In genomic region chr3:5426094-5426883, GRCh38 we compare ENCODE assay signal across 1 cellular context.
TF ChIP-seq lines count a peak whose summit lies in the region.

No MANE protein-coding gene starts in this region.

TF ChIP-seq in HepG2, 621 proteins besides CTCF, POLR2A, EP300 and RAD21 (continued from another document):
- TF ChIP-seq ZBTB10 (CRISPR knock-in tag; IDR thresholded peaks at IDR 0.05; ENCODE audit: borderline replicate concordance): no peak
- TF ChIP-seq ZNF292 (CRISPR knock-in tag; IDR thresholded peaks at IDR 0.05; ENCODE audit: borderline replicate concordance, low read depth): no peak
- TF ChIP-seq EZH2 (conservative IDR thresholded peaks at IDR 0.05; ENCODE audit: low read depth, low read length): no peak
- no peak for TF ChIP-seq ZHX1 (CRISPR knock-in tag; IDR thresholded peaks at IDR 0.05; ENCODE audit: low read depth)
- no peak for TF ChIP-seq NFE2L2 (IDR thresholded peaks at IDR 0.05; ENCODE audit: low read length)
- TF ChIP-seq ZNF350 (CRISPR knock-in tag; IDR thresholded peaks at IDR 0.05; ENCODE audit: borderline replicate concordance, low read depth): no peak
- no peak for TF ChIP-seq RXRB (CRISPR knock-in tag; IDR thresholded peaks at IDR 0.05; ENCODE audit: borderline replicate concordance)
- 0 out of 2 replicates have a peak, but pooled peaks have one; percentile 32 for TF ChIP-seq ZNF331 (CRISPR knock-in tag; IDR thresholded peaks at IDR 0.05)
- no peak for TF ChIP-seq ESRRA (CRISPR knock-in tag; IDR thresholded peaks at IDR 0.05; ENCODE audit: low read depth)
- no peak for TF ChIP-seq ZNF225 (CRISPR knock-in tag; IDR thresholded peaks at IDR 0.05)
- 0 out of 2 replicates have a peak, but pooled peaks have one; percentile 26 for TF ChIP-seq ZFP91 (CRISPR knock-in tag; IDR thresholded peaks at IDR 0.05; ENCODE audit: borderline replicate concordance)
